In genomic region chr6:108562503-108562993, GRCh38 we compare ENCODE assay signal across 8 cellular contexts. TPM values are rescaled to one million over a fixed set of nuclear protein-coding genes. Genes with fewer than 3 reads are reported as not detected.
A peak's percentile ranks its signal among the peaks of the same experiment; 100 is the strongest.
DNase-seq lines count a peak whose midpoint lies in the region; ATAC-seq, FAIRE-seq and TF ChIP-seq lines count a peak whose summit lies in the region.

No MANE protein-coding gene starts in this region.

- H2AK5ac ChIP-seq in mesendoderm (ENCODE audit: low read length) = no peak overlapping the region

- H3K18ac ChIP-seq in mesendoderm (ENCODE audit: low read length) = peak overlapping the region; percentile 86

- H3K36me3 Mint-ChIP-seq in T-helper 17 cell (ENCODE audit: low read depth) = no peaks in the 10 kb centered on the region

- H3K27me3 Mint-ChIP-seq in T-helper 17 cell = no peaks in the 10 kb centered on the region

- intact Hi-C loops in transverse colon (cut with DNase I; ENCODE audit: low total_unique reads) = no loop called here

- in situ Hi-C loops in transverse colon (cut with MboI; ENCODE audit: low pct_ligation_motif_present in 1 of 4, low pct_unique_long_range_greater_than_20kb in 1 of 4, low sequenced_read_pairs in 3 of 4) = loop anchor here in 1 of 4 donors (25.0 kb wide), 1 partner anchor 100 kb away; no protein-coding TSS in a partner anchor

- H3K79me1 ChIP-seq in mesendoderm (ENCODE audit: low read length) = peaks cover 17% of the 10 kb centered on the region

- H3K9me3 ChIP-seq in Karpas-422 (ENCODE audit: low read length) = no peaks in the 10 kb centered on the region
- no peaks in the 10 kb centered on the region for H3K9me3 ChIP-seq in T-helper 17 cell (ENCODE audit: control insufficient read depth, low read length, poor library complexity, severe bottlenecking)
- no peaks in the 10 kb centered on the region for H3K9me3 ChIP-seq in transverse colon

- H3K27me3 ChIP-seq in Karpas-422 (ENCODE audit: low read length) (no peaks in the 10 kb centered on the region), mesendoderm (ENCODE audit: insufficient read depth, low read length, poor library complexity) (no peaks in the 10 kb centered on the region), transverse colon (no peaks in the 10 kb centered on the region)

- no peak overlapping the region for H4K5ac ChIP-seq in mesendoderm (ENCODE audit: low read length)

- H3K79me2 ChIP-seq in Karpas-422 (ENCODE audit: low read length) (no peaks in the 10 kb centered on the region), mesendoderm (ENCODE audit: control insufficient read depth, insufficient read depth, low read length) (peaks cover 30% of the 10 kb centered on the region)

- no peak overlapping the region for H3K23ac ChIP-seq in mesendoderm (ENCODE audit: low read length)

- H3K4me1 ChIP-seq in Karpas-422 (ENCODE audit: low read length) = peaks cover 70% of the 10 kb centered on the region
- peaks cover 4% of the 10 kb centered on the region for H3K4me1 ChIP-seq in mesendoderm (ENCODE audit: control insufficient read depth, low read depth, low read length)
- H3K4me1 ChIP-seq in transverse colon = peaks cover 26 to 54% (median 43%) of the 10 kb centered on the region in 4 donors

- no CpG with 5 or more reads among the region's 17 CpGs for WGBS in mesendoderm (ENCODE audit: extremely low coverage, insufficient coverage, low lambda C conversion rate)
- WGBS in transverse colon (ENCODE audit: low coverage in 1 of 2), 2 donors = 11 to 17% methylated on average over 1 to 17 of the region's 17 CpGs

- peak overlapping the region; percentile 92 for H3K56ac ChIP-seq in mesendoderm (ENCODE audit: low read length)

- no peak for TF ChIP-seq EP300 in transverse colon (IDR thresholded peaks at IDR 0.05; ENCODE audit: low read depth)

- H2BK5ac ChIP-seq in mesendoderm (ENCODE audit: low read length) = peak overlapping the region; percentile 81

- H3K9me2 ChIP-seq in Karpas-422 (replicated peaks; ENCODE audit: insufficient read depth, low read length) = no peaks in the 10 kb centered on the region

- H4K8ac ChIP-seq in mesendoderm (ENCODE audit: low read depth, low read length) = no peak overlapping the region

- DNase-seq in D721Med (ENCODE audit: insufficient read length, low spot score) (peak; percentile 71), Karpas-422 (no peak), T-helper 17 cell (no peak), epithelial cell of proximal tubule (ENCODE audit: low read depth) (no peak), mesendoderm (peak; percentile 99), transverse colon (peak; percentile 65), NCI-H1694 (lab: John Stamatoyannopoulos, UW) (no peak)

- ATAC-seq in T-helper 17 cell (no peak), HG02610 (IDR thresholded peaks at IDR 0.05; ENCODE audit: unreplicated experiment) (no peak)

- TF ChIP-seq CTCF in D721Med (IDR thresholded peaks at IDR 0.05; ENCODE audit: insufficient read depth, missing control alignments) = no peak
- TF ChIP-seq CTCF in epithelial cell of proximal tubule (conservative IDR thresholded peaks at IDR 0.05; ENCODE audit: low read depth, low read length) = peak; percentile 12
- peak in 2 of 5 experiments; percentile 9 to 31 for TF ChIP-seq CTCF in transverse colon (IDR thresholded peaks at IDR 0.05)

- TF ChIP-seq POLR2A in transverse colon (IDR thresholded peaks at IDR 0.05) = peak; percentile 50

- H2AFZ ChIP-seq in Karpas-422 (ENCODE audit: low read length) = no peak overlapping the region

- no peaks in the 10 kb centered on the region for H3K36me3 ChIP-seq in Karpas-422 (ENCODE audit: insufficient read depth, low read length)
- no peaks in the 10 kb centered on the region for H3K36me3 ChIP-seq in mesendoderm (ENCODE audit: control insufficient read depth, insufficient read depth, low read length)
- H3K36me3 ChIP-seq in transverse colon = peaks cover 0 to 6% (median 0%) of the 10 kb centered on the region in 4 donors

- peaks cover 46% of the 10 kb centered on the region for H3K4me1 Mint-ChIP-seq in T-helper 17 cell

- H3K27ac ChIP-seq in Karpas-422 (ENCODE audit: low read length) (no peak overlapping the region), mesendoderm (ENCODE audit: low read depth, low read length) (peak overlapping the region; percentile 29), transverse colon (peak overlapping the region; percentile 98 to 100 (median 99))

- no peak overlapping the region for H3K4me3 ChIP-seq in Karpas-422 (ENCODE audit: low read length)
- H3K4me3 ChIP-seq in epithelial cell of proximal tubule (ENCODE audit: low read depth, low read length) = peak overlapping the region; percentile 82
- peak overlapping the region; percentile 84 for H3K4me3 ChIP-seq in mesendoderm (ENCODE audit: low read length)
- peak overlapping the region; percentile 72 to 97 (median 82) for H3K4me3 ChIP-seq in transverse colon

- FAIRE-seq in D721Med (lab: Jason Lieb, UNC) = no peak

- peaks cover 28% of the 10 kb centered on the region for H4K20me1 ChIP-seq in Karpas-422 (ENCODE audit: insufficient read depth, low read depth, low read length)

- H2BK120ac ChIP-seq in mesendoderm (ENCODE audit: low read depth, low read length) = no peak overlapping the region

- peak overlapping the region; percentile 86 for H3K4me3 Mint-ChIP-seq in T-helper 17 cell

- H3K4ac ChIP-seq in mesendoderm (ENCODE audit: low read depth, low read length) = no peak overlapping the region

- H3K27ac Mint-ChIP-seq in T-helper 17 cell = peak overlapping the region; percentile 85

- no peak overlapping the region for H3K9ac ChIP-seq in Karpas-422 (ENCODE audit: low read length)
- peak overlapping the region; percentile 91 for H3K9ac ChIP-seq in mesendoderm (ENCODE audit: low read length)

- H2BK15ac ChIP-seq in mesendoderm (replicated peaks; ENCODE audit: low read depth) = no peak overlapping the region

- H3K4me2 ChIP-seq in Karpas-422 (ENCODE audit: low read depth, low read length, poor library complexity, severe bottlenecking) = peak overlapping the region; percentile 82
- H3K4me2 ChIP-seq in mesendoderm (ENCODE audit: low read length) = peak overlapping the region; percentile 96

RNA-seq across cellular contexts. Expression of gene FOXO3, which starts 1.8 kb away (rescaled TPM):
- 5.5 and 10.5 TPM in 2 replicates for total RNA-seq in Karpas-422 (2014; rRNA removed; shearing (Covaris generic); ENCODE audit: low replicate concordance)
- total RNA-seq in T-helper 17 cell = 10 to 100 TPM; 22.6 to 34.1 TPM
- total RNA-seq in epithelial cell of proximal tubule = 16.8 TPM in 2 replicates
- polyA plus RNA-seq in mesendoderm (2013, experiment 1 of 2) = 14.4 TPM
- polyA plus RNA-seq in mesendoderm (2013, experiment 2 of 2) = 14.2 TPM
- total RNA-seq in transverse colon = 10 to 100 TPM; 29.9 to 66.1 (median 59.1) TPM

Comparison
In these comparisons a context has a peak if more than half of its experiments do, and no peak if none do; other contexts are left out.
1. DNase-seq: peak in D721Med (single experiment), mesendoderm (single experiment) and transverse colon (single experiment); none in Karpas-422 (single experiment), T-helper 17 cell (0 of 3), epithelial cell of proximal tubule (single experiment) and NCI-H1694 (single experiment).